In genomic region chr16:56388209-56388608, GRCh38 we compare ENCODE assay signal across 18 cellular contexts.
"Had no signal": no experiment of that assay in that cellular context is flagged by ENCODE, and none has a peak within 500 bp of the region (broad histone marks: within the 10 kb centered on the region; RNA-seq: fewer than 3 reads in every experiment).

No MANE protein-coding gene starts in this region.

- H3K4me1 Mint-ChIP-seq: activated CD4-positive, alpha-beta T cell treated with anti-CD3 and anti-CD28 coated beads for 36 hours; activated CD8-positive, alpha-beta memory T cell treated with anti-CD3 and anti-CD28 coated beads, Interleukin-2, amount 10 ng/mL, durations not matched to agents 7 days and 5 days; brain; nephron had no signal

- H3K4me3 Mint-ChIP-seq: activated CD4-positive, alpha-beta memory T cell treated with anti-CD3 and anti-CD28 coated beads for 36 hours; activated CD4-positive, alpha-beta T cell treated with anti-CD3 and anti-CD28 coated beads for 36 hours; activated CD8-positive, alpha-beta memory T cell treated with anti-CD3 and anti-CD28 coated beads, Interleukin-2, amount 10 ng/mL, durations not matched to agents 7 days and 5 days; activated T-cell treated with anti-CD3 and anti-CD28 coated beads, Interleukin-2, amount 50 U/mL, for 24 hours; brain; nephron; T-helper 1 cell treated with Interleukin-12 subunit alpha and Interleukin-12 subunit beta and Interleukin-4 antibody, amounts not matched to agents 30 μg/mL and 1 μg/mL, for 36 hours had no signal

- H3K27ac Mint-ChIP-seq: activated CD4-positive, alpha-beta memory T cell treated with anti-CD3 and anti-CD28 coated beads for 36 hours; activated CD4-positive, alpha-beta T cell treated with anti-CD3 and anti-CD28 coated beads for 36 hours; activated CD8-positive, alpha-beta memory T cell treated with anti-CD3 and anti-CD28 coated beads, Interleukin-2, amount 10 ng/mL, durations not matched to agents 7 days and 5 days; activated T-cell treated with anti-CD3 and anti-CD28 coated beads, Interleukin-2, amount 50 U/mL, for 24 hours; brain; nephron; T-helper 1 cell treated with Interleukin-12 subunit alpha and Interleukin-12 subunit beta and Interleukin-4 antibody, amounts not matched to agents 30 μg/mL and 1 μg/mL, for 36 hours had no signal

- DNase-seq: activated CD4-positive, alpha-beta memory T cell treated with anti-CD3 and anti-CD28 coated beads for 36 hours; activated CD4-positive, alpha-beta T cell treated with anti-CD3 and anti-CD28 coated beads for 36 hours; activated CD8-positive, alpha-beta memory T cell treated with anti-CD3 and anti-CD28 coated beads, Interleukin-2, amount 10 ng/mL, durations not matched to agents 7 days and 5 days; activated naive CD4-positive, alpha-beta T cell treated with anti-CD3 and anti-CD28 coated beads, Interleukin-2, amount 50 U/mL, for 16 hours; activated T-cell treated with anti-CD3 and anti-CD28 coated beads, Interleukin-2, amount 50 U/mL, for 24 hours; adrenal gland; cerebellar nuclear complex; hippocampal formation; kidney glomerular epithelial cell; nucleus accumbens; stimulated activated CD4-positive, alpha-beta T cell treated with anti-CD3 and anti-CD28 coated beads, Interleukin-4, amount 100 ng/mL, for 4 hours; stimulated activated CD8-positive, alpha-beta memory T cell treated with anti-CD3 and anti-CD28 coated beads, Interleukin-4, amount 100 ng/mL, for 48 hours; stimulated activated naive CD8-positive, alpha-beta T cell treated with anti-CD3 and anti-CD28 coated beads, Interleukin-15, Interleukin-2, amounts not matched to agents 100 U/mL and 50 U/mL, for 24 hours had no signal

- H3K4me3 ChIP-seq: adrenal gland, skin epidermis, suprapubic skin had no signal

- H3K27me3 Mint-ChIP-seq: activated CD4-positive, alpha-beta memory T cell treated with anti-CD3 and anti-CD28 coated beads for 36 hours; activated CD4-positive, alpha-beta T cell treated with anti-CD3 and anti-CD28 coated beads for 36 hours; activated CD8-positive, alpha-beta memory T cell treated with anti-CD3 and anti-CD28 coated beads, Interleukin-2, amount 10 ng/mL, durations not matched to agents 7 days and 5 days; activated T-cell treated with anti-CD3 and anti-CD28 coated beads, Interleukin-2, amount 50 U/mL, for 24 hours had no signal

- ATAC-seq: activated CD4-positive, alpha-beta T cell treated with anti-CD3 and anti-CD28 coated beads for 36 hours; activated CD8-positive, alpha-beta memory T cell treated with anti-CD3 and anti-CD28 coated beads, Interleukin-2, amount 10 ng/mL, durations not matched to agents 7 days and 5 days; stimulated activated naive CD8-positive, alpha-beta T cell treated with anti-CD3 and anti-CD28 coated beads, Interleukin-15, Interleukin-2, amounts not matched to agents 100 U/mL and 50 U/mL, for 24 hours had no signal
